ENCODE assay signal across 8 cellular contexts in the genomic region with DNA sequence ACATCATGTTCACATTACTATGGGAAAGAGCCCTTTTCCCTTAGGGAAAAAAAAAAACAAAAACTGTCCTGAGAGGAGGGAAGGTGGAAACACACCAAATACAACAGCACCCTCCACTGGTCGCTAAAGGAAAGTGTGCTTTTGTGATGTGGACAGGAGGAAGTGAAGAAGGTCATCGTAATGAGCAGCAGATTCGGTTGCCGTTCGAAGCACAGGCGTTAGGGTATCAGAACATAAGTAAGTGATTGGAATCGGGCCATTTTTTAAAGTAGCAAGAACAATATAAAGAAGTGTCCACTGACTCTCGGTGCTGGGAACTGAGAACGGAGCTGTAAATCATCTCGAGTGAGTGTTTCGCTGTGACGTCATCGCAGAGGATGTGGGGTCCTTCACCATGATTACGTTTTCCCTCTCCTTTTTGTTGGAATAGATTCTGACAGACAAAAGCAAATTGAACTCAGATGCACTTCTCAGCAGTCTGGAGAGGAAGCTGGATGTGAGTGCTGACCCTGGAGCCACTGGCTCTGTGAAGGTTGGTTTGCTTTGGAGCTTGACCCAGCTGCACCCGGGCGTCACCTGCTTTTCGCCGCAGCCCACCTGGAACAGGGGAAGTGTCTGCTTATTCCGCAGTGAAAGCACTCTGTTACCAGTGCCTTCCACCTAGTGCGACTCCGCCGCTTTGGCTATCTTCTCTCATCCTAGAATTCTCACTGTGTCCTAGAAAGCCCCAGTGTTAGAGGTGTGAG.
A peak's percentile ranks its signal among the peaks of the same experiment; 100 is the strongest.
DNase-seq lines count a peak whose midpoint lies in the region; ATAC-seq, FAIRE-seq and TF ChIP-seq lines count a peak whose summit lies in the region.

No MANE protein-coding gene starts in this region.

- H3K36me3 ChIP-seq in pancreas, result no peaks in the 10 kb centered on the region

- no peaks in the 10 kb centered on the region for H3K36me3 Mint-ChIP-seq in CD4-positive, alpha-beta T cell (ENCODE audit: low read depth)
- H3K36me3 Mint-ChIP-seq in activated CD4-positive, alpha-beta memory T cell treated with anti-CD3 and anti-CD28 coated beads, Interleukin-2, amount 10 ng/mL, durations not matched to agents 7 days and 5 days (ENCODE audit: low read depth), result no peaks in the 10 kb centered on the region

- H3K27ac ChIP-seq in CD4-positive, alpha-beta T cell (ENCODE audit: low read depth, low read length), result no peak overlapping the region
- no peak overlapping the region for H3K27ac ChIP-seq in pancreas

- no peaks in the 10 kb centered on the region for H3K27me3 Mint-ChIP-seq in CD4-positive, alpha-beta T cell
- peaks cover 18% of the 10 kb centered on the region for H3K27me3 Mint-ChIP-seq in activated CD4-positive, alpha-beta memory T cell treated with anti-CD3 and anti-CD28 coated beads, Interleukin-2, amount 10 ng/mL, durations not matched to agents 7 days and 5 days

- ATAC-seq in CD4-positive, alpha-beta T cell (ENCODE audit: poor library complexity), result no peak
- ATAC-seq in pancreas, result peak in 3 of 4 donors; percentile 61 to 72 (median 72)
- no peak for ATAC-seq in HG03565 (IDR thresholded peaks at IDR 0.05; ENCODE audit: unreplicated experiment)
- ATAC-seq in GM19324 (IDR thresholded peaks at IDR 0.05; ENCODE audit: low FRiP score, unreplicated experiment), result no peak

- H3K4me3 Mint-ChIP-seq in CD4-positive, alpha-beta T cell, result peak overlapping the region; percentile 21
- H3K4me3 Mint-ChIP-seq in activated CD4-positive, alpha-beta memory T cell treated with anti-CD3 and anti-CD28 coated beads, Interleukin-2, amount 10 ng/mL, durations not matched to agents 7 days and 5 days, result peak overlapping the region; percentile 33

- CTCF ChIA-PET in CD4-positive, alpha-beta T cell (lab: Charles Lee), result no interaction called here
- CTCF ChIA-PET in activated CD4-positive, alpha-beta memory T cell treated with anti-CD3 and anti-CD28 coated beads, Interleukin-2, amount 10 ng/mL, durations not matched to agents 7 days and 5 days (lab: Charles Lee), result interaction anchor here (0.6 to 3.9 kb wide), 15 partner anchors 9 to 824 kb away, joined by 3 to 28 read pairs (median 3); no protein-coding TSS in a partner anchor

- 67 to 73% methylated on average over 22 of the region's 22 CpGs for WGBS in pancreas, 2 donors

- H3K27me3 ChIP-seq in CD4-positive, alpha-beta T cell (ENCODE audit: control insufficient read depth, insufficient read depth, low read length), result no peaks in the 10 kb centered on the region
- no peaks in the 10 kb centered on the region for H3K27me3 ChIP-seq in pancreas

- H3K9me3 Mint-ChIP-seq in CD4-positive, alpha-beta T cell, result no peaks in the 10 kb centered on the region
- H3K9me3 Mint-ChIP-seq in activated CD4-positive, alpha-beta memory T cell treated with anti-CD3 and anti-CD28 coated beads, Interleukin-2, amount 10 ng/mL, durations not matched to agents 7 days and 5 days, result no peaks in the 10 kb centered on the region

- no peak overlapping the region for H3K4me3 ChIP-seq in pancreas

- no peak overlapping the region for H3K27ac Mint-ChIP-seq in CD4-positive, alpha-beta T cell
- no peak overlapping the region for H3K27ac Mint-ChIP-seq in activated CD4-positive, alpha-beta memory T cell treated with anti-CD3 and anti-CD28 coated beads, Interleukin-2, amount 10 ng/mL, durations not matched to agents 7 days and 5 days

- intact Hi-C loops in CD4-positive, alpha-beta T cell (cut with DNase I, micrococcal nuclease), result loop anchor here (5.0 to 10.0 kb wide), 2 partner anchors 844 to 847 kb away; a partner anchor contains a TSS
- intact Hi-C loops in pancreas (cut with DNase I), result no loop called here

- TF ChIP-seq CTCF in CD4-positive, alpha-beta T cell (IDR thresholded peaks at IDR 0.05), result no peak
- peak in 3 of 4 donors; percentile 24 to 37 (median 28) for TF ChIP-seq CTCF in pancreas (IDR thresholded peaks at IDR 0.05)

- H3K4me1 ChIP-seq in pancreas, result no peaks in the 10 kb centered on the region

- no peaks in the 10 kb centered on the region for H3K9me3 ChIP-seq in CD4-positive, alpha-beta T cell (ENCODE audit: control insufficient read depth, low read length)
- no peaks in the 10 kb centered on the region for H3K9me3 ChIP-seq in pancreas

- FAIRE-seq in pancreas (lab: Jason Lieb, UNC), result peak; percentile 37

- POLR2A ChIA-PET in CD4-positive, alpha-beta T cell (lab: Charles Lee), result no interaction called here
- POLR2A ChIA-PET in activated CD4-positive, alpha-beta memory T cell treated with anti-CD3 and anti-CD28 coated beads, Interleukin-2, amount 10 ng/mL, durations not matched to agents 7 days and 5 days (lab: Charles Lee), result no interaction called here

- no peak for DNase-seq in CD4-positive, alpha-beta T cell
- DNase-seq in GM19240 (ENCODE audit: insufficient read length, low spot score) (peak; percentile 11), NCI-H2227 (lab: John Stamatoyannopoulos, UW; ENCODE audit: unreplicated experiment) (peak; percentile 52), glomerular endothelial cell (ENCODE audit: extremely low read depth, low read depth, low spot score) (peak; percentile 50), pancreas (no peak)
- DNase-seq in activated CD4-positive, alpha-beta memory T cell treated with anti-CD3 and anti-CD28 coated beads, Interleukin-2, amount 10 ng/mL, durations not matched to agents 7 days and 5 days, result peak; percentile 31

- no peaks in the 10 kb centered on the region for H3K4me1 Mint-ChIP-seq in CD4-positive, alpha-beta T cell (ENCODE audit: low read depth)
- peaks cover 4% of the 10 kb centered on the region for H3K4me1 Mint-ChIP-seq in activated CD4-positive, alpha-beta memory T cell treated with anti-CD3 and anti-CD28 coated beads, Interleukin-2, amount 10 ng/mL, durations not matched to agents 7 days and 5 days

Comparison
In these comparisons a context has a peak if more than half of its experiments do, and no peak if none do; other contexts are left out.
1. ATAC-seq: peak in pancreas (3 of 4); none in CD4-positive, alpha-beta T cell (single experiment), HG03565 (single experiment) and GM19324 (single experiment).
2. DNase-seq: peak in GM19240 (single experiment), NCI-H2227 (single experiment), activated CD4-positive, alpha-beta memory T cell treated with anti-CD3 and anti-CD28 coated beads, Interleukin-2, amount 10 ng/mL, durations not matched to agents 7 days and 5 days (single experiment) and glomerular endothelial cell (single experiment); none in CD4-positive, alpha-beta T cell (0 of 10) and pancreas (0 of 6).
3. intact Hi-C loops: an anchor here in CD4-positive, alpha-beta T cell (5.0 to 10.0 kb wide); none called in pancreas.